ENCODE assay signal across 11 cellular contexts in genomic region chr4:39134674-39135073, GRCh38. TPM values are rescaled to one million over a fixed set of nuclear protein-coding genes. Genes with fewer than 3 reads are reported as not detected.
DNase-seq lines count a peak whose midpoint lies in the region; ATAC-seq, FAIRE-seq and TF ChIP-seq lines count a peak whose summit lies in the region.
"Had no signal": no experiment of that assay in that cellular context is flagged by ENCODE, and none has a peak within 500 bp of the region (broad histone marks: within the 10 kb centered on the region; RNA-seq: fewer than 3 reads in every experiment).

No MANE protein-coding gene starts in this region.

- H3K4me3 Mint-ChIP-seq in astrocyte (ENCODE audit: unreplicated experiment) (no peak overlapping the region), endodermal cell (no peak overlapping the region)
- H3K4me3 Mint-ChIP-seq: stimulated activated effector memory CD8-positive, alpha-beta T cell treated with anti-CD3 and anti-CD28 coated beads, Interleukin-12 subunit alpha, Interleukin-12 subunit beta, amount 100 ng/mL, for 72 hours had no signal

- H3K36me3 Mint-ChIP-seq in astrocyte (ENCODE audit: low read depth, unreplicated experiment) (peaks cover 1% of the 10 kb centered on the region), endodermal cell (ENCODE audit: low read depth) (peaks cover 2% of the 10 kb centered on the region)
- H3K36me3 Mint-ChIP-seq: stimulated activated effector memory CD8-positive, alpha-beta T cell treated with anti-CD3 and anti-CD28 coated beads, Interleukin-12 subunit alpha, Interleukin-12 subunit beta, amount 100 ng/mL, for 72 hours had no signal

- no peak overlapping the region for H2BK15ac ChIP-seq in neuronal stem cell (ENCODE audit: low read length)

- H3K4ac ChIP-seq in neuronal stem cell (ENCODE audit: low read length), result no peak overlapping the region

- no peak overlapping the region for H3K14ac ChIP-seq in neuronal stem cell (ENCODE audit: low read length)

- H3K4me1 ChIP-seq in astrocyte (ENCODE audit: insufficient read depth, low read length) (peaks cover 4% of the 10 kb centered on the region), neuronal stem cell (ENCODE audit: control insufficient read depth in 2 of 2, insufficient read depth in 1 of 2, low read depth in 1 of 2, low read length in 2 of 2) (peaks cover 5 to 7% of the 10 kb centered on the region in 2 donors), endodermal cell (ENCODE audit: control insufficient read depth, insufficient read depth, low read length) (no peaks in the 10 kb centered on the region)

- H3K9ac ChIP-seq in astrocyte (ENCODE audit: low read length), result peak overlapping the region; percentile 62
- H3K9ac ChIP-seq in neuronal stem cell (ENCODE audit: low read depth, low read length, poor library complexity), result no peak overlapping the region
- no peak overlapping the region for H3K9ac ChIP-seq in endodermal cell (ENCODE audit: extremely low read depth, low read length, poor library complexity, severe bottlenecking)

- no peak overlapping the region for H4K8ac ChIP-seq in neuronal stem cell (ENCODE audit: low read depth, low read length)

- H3K79me1 ChIP-seq in neuronal stem cell (ENCODE audit: low read depth, low read length), result no peaks in the 10 kb centered on the region

- WGBS in neuronal stem cell (ENCODE audit: extremely low coverage in 2 of 2, insufficient read length in 2 of 2, insufficient replicate concordance in 1 of 2), 2 donors, result no CpG with 5 or more reads among the region's 1 CpG
- WGBS in endodermal cell (ENCODE audit: insufficient coverage in 1 of 2, insufficient read length in 1 of 2), 2 experiments, result 97% methylated on average over 1 of the region's 1 CpG; no CpG with 5 or more reads in 1 of the 2 experiments

- no peak overlapping the region for H2AFZ ChIP-seq in astrocyte (ENCODE audit: low read depth, low read length)
- H2AFZ ChIP-seq in neuronal stem cell (ENCODE audit: low read length), result peak overlapping the region; percentile 81

- no peak overlapping the region for H2AK5ac ChIP-seq in neuronal stem cell (ENCODE audit: low read depth, low read length)

- H3K27ac Mint-ChIP-seq in astrocyte (ENCODE audit: unreplicated experiment) (no peak overlapping the region), endodermal cell (no peak overlapping the region)
- H3K27ac Mint-ChIP-seq: stimulated activated effector memory CD8-positive, alpha-beta T cell treated with anti-CD3 and anti-CD28 coated beads, Interleukin-12 subunit alpha, Interleukin-12 subunit beta, amount 100 ng/mL, for 72 hours had no signal

- H3K27ac ChIP-seq in astrocyte (ENCODE audit: low read depth, low read length) (no peak overlapping the region), neuronal stem cell (replicated peaks; ENCODE audit: low read length) (no peak overlapping the region), endodermal cell (ENCODE audit: low read depth, low read length) (no peak overlapping the region)

- H3K27me3 Mint-ChIP-seq in astrocyte (ENCODE audit: low read depth, unreplicated experiment) (no peaks in the 10 kb centered on the region), endodermal cell (ENCODE audit: insufficient read depth) (no peaks in the 10 kb centered on the region)

- no peak overlapping the region for H3K18ac ChIP-seq in neuronal stem cell (ENCODE audit: low read length)

- H3K79me2 ChIP-seq in astrocyte (ENCODE audit: insufficient read depth, low read length), result no peaks in the 10 kb centered on the region

- H3K36me3 ChIP-seq in astrocyte (ENCODE audit: insufficient read depth, low read length), result no peaks in the 10 kb centered on the region
- no peaks in the 10 kb centered on the region for H3K36me3 ChIP-seq in neuronal stem cell (replicated peaks in 1 of 2; ENCODE audit: control insufficient read depth in 2 of 2, insufficient read depth in 2 of 2, low read length in 2 of 2)
- H3K36me3 ChIP-seq in endodermal cell (ENCODE audit: control insufficient read depth, insufficient read depth, low read length), result no peaks in the 10 kb centered on the region

- FAIRE-seq in astrocyte (lab: Jason Lieb, UNC), result no peak
- FAIRE-seq: colon had no signal

- H3K4me2 ChIP-seq in astrocyte (ENCODE audit: low read length) (peak overlapping the region; percentile 63), neuronal stem cell (ENCODE audit: insufficient read depth, low read length, poor library complexity, severe bottlenecking) (no peak overlapping the region)

- H4K91ac ChIP-seq in neuronal stem cell (ENCODE audit: low read depth, low read length, poor library complexity), result no peak overlapping the region

- H2BK12ac ChIP-seq in neuronal stem cell (ENCODE audit: low read length), result no peak overlapping the region

- no peak overlapping the region for H2BK5ac ChIP-seq in neuronal stem cell (ENCODE audit: low read length)

- no peak overlapping the region for H3K4me3 ChIP-seq in astrocyte (ENCODE audit: insufficient read depth, low read depth, low read length)
- no peak overlapping the region for H3K4me3 ChIP-seq in neuronal stem cell (ENCODE audit: low read length in 2 of 2)
- no peak overlapping the region for H3K4me3 ChIP-seq in endodermal cell (ENCODE audit: low read length)
- H3K4me3 ChIP-seq: K562 had no signal

- no peaks in the 10 kb centered on the region for H3K9me3 Mint-ChIP-seq in astrocyte (ENCODE audit: unreplicated experiment)
- H3K9me3 Mint-ChIP-seq in endodermal cell, result peaks cover 10% of the 10 kb centered on the region
- H3K9me3 Mint-ChIP-seq: stimulated activated effector memory CD8-positive, alpha-beta T cell treated with anti-CD3 and anti-CD28 coated beads, Interleukin-12 subunit alpha, Interleukin-12 subunit beta, amount 100 ng/mL, for 72 hours had no signal

- no peak overlapping the region for H2BK120ac ChIP-seq in neuronal stem cell (ENCODE audit: low read depth, low read length)

- H3K4me1 Mint-ChIP-seq in astrocyte (ENCODE audit: low read depth, unreplicated experiment) (peaks cover 2% of the 10 kb centered on the region), endodermal cell (no peaks in the 10 kb centered on the region)

- H4K20me1 ChIP-seq in astrocyte (ENCODE audit: insufficient read depth, low read length), result no peaks in the 10 kb centered on the region

- no peak overlapping the region for H3K23ac ChIP-seq in neuronal stem cell (ENCODE audit: low read depth, low read length, poor library complexity)

- H3K9me3 ChIP-seq in astrocyte (ENCODE audit: insufficient read depth, low read depth, low read length) (no peaks in the 10 kb centered on the region), neuronal stem cell (replicated peaks in 1 of 2; ENCODE audit: control insufficient read depth in 2 of 2, insufficient read depth in 1 of 2, low read depth in 1 of 2, low read length in 2 of 2) (peaks cover 0 to 2% of the 10 kb centered on the region in 2 donors), endodermal cell (ENCODE audit: control insufficient read depth, low read length) (peaks cover 3% of the 10 kb centered on the region)

- TF ChIP-seq CTCF in astrocyte (IDR thresholded peaks at IDR 0.05; ENCODE audit: insufficient read depth, low read depth, low read length) (no peak), endodermal cell (conservative IDR thresholded peaks at IDR 0.05) (no peak)

- ATAC-seq in GM18868 (IDR thresholded peaks at IDR 0.05; ENCODE audit: unreplicated experiment) (peak; percentile 39), GM21423 (IDR thresholded peaks at IDR 0.05; ENCODE audit: unreplicated experiment) (no peak)

- DNase-seq in NCI-H1105 treated with DMSO at 0.1 percent for 48 hours (lab: John Stamatoyannopoulos, UW) (peak; percentile 56), astrocyte (ENCODE audit: low read depth) (no peak), neuronal stem cell (ENCODE audit: low spot score) (no peak), endodermal cell (no peak), occipital lobe (lab: John Stamatoyannopoulos, UW) (no peak), NCI-H2081 treated with DMSO at 0.1 percent for 48 hours (lab: John Stamatoyannopoulos, UW) (no peak)

- no peaks in the 10 kb centered on the region for H3K27me3 ChIP-seq in astrocyte (ENCODE audit: insufficient read depth, low read length)
- H3K27me3 ChIP-seq in neuronal stem cell (ENCODE audit: control insufficient read depth in 3 of 3, insufficient read depth in 3 of 3, low read depth in 1 of 3, low read length in 3 of 3), result no peaks in the 10 kb centered on the region
- no peaks in the 10 kb centered on the region for H3K27me3 ChIP-seq in endodermal cell (ENCODE audit: control insufficient read depth, insufficient read depth, low read length, poor library complexity, severe bottlenecking)

RNA-seq across cellular contexts. Expression of gene WDR19, which starts 47.7 kb away (rescaled TPM):
- total RNA-seq in astrocyte, result 14.1 and 18.0 TPM in 2 replicates
- polyA plus RNA-seq in neuronal stem cell (2013, experiment 1 of 2), result 42.0 TPM
- 44.5 TPM for polyA plus RNA-seq in neuronal stem cell (2013, experiment 2 of 2)
- total RNA-seq in endodermal cell, result 10 to 100 TPM; 51.9 to 60.2 TPM
- polyA plus RNA-seq in endodermal cell (2013, experiment 1 of 2), result 54.2 TPM
- 44.8 TPM for polyA plus RNA-seq in endodermal cell (2013, experiment 2 of 2)
- 54.9 TPM for total RNA-seq in occipital lobe
